ENCODE assay signal across 19 cellular contexts in genomic region chr18:7155092-7155491, GRCh38. TPM values are rescaled to one million over a fixed set of nuclear protein-coding genes. Genes with fewer than 3 reads are reported as not detected.
DNase-seq lines count a peak whose midpoint lies in the region; ATAC-seq and TF ChIP-seq lines count a peak whose summit lies in the region.
"Had no signal": no experiment of that assay in that cellular context is flagged by ENCODE, and none has a peak within 500 bp of the region (broad histone marks: within the 10 kb centered on the region; RNA-seq: fewer than 3 reads in every experiment).

No MANE protein-coding gene starts in this region.

- H2BK12ac ChIP-seq in H9 (ENCODE audit: insufficient read length, low read depth, low read length) (no peak overlapping the region), neuronal stem cell (ENCODE audit: low read length) (no peak overlapping the region)

- no peak overlapping the region for H2BK20ac ChIP-seq in H9 (ENCODE audit: low read depth, low read length, poor library complexity, severe bottlenecking)

- H2AK5ac ChIP-seq in H9 (ENCODE audit: insufficient read length, low read length) (no peak overlapping the region), neuronal stem cell (ENCODE audit: low read depth, low read length) (no peak overlapping the region)

- WGBS in H9 (ENCODE audit: extremely low coverage, insufficient read length, low lambda C conversion rate) = no CpG with 5 or more reads among the region's 5 CpGs
- no CpG with 5 or more reads among the region's 5 CpGs for WGBS in neuronal stem cell (ENCODE audit: extremely low coverage in 2 of 2, insufficient read length in 2 of 2, insufficient replicate concordance in 1 of 2), 2 donors
- WGBS in sigmoid colon, 2 donors = 86 to 94% methylated on average over 5 of the region's 5 CpGs

- H3K27me3 ChIP-seq in H9 (ENCODE audit: insufficient read depth, low read length) = no peaks in the 10 kb centered on the region
- no peaks in the 10 kb centered on the region for H3K27me3 ChIP-seq in neuronal stem cell (ENCODE audit: control insufficient read depth in 3 of 3, insufficient read depth in 3 of 3, low read depth in 1 of 3, low read length in 3 of 3)
- H3K27me3 ChIP-seq in sigmoid colon = no peaks in the 10 kb centered on the region
- H3K27me3 ChIP-seq: BE2C had no signal

- TF ChIP-seq CTCF in H9 (conservative IDR thresholded peaks at IDR 0.05) = no peak
- no peak for TF ChIP-seq CTCF in sigmoid colon (IDR thresholded peaks at IDR 0.05)
- no peak for TF ChIP-seq CTCF in type B pancreatic cell (conservative IDR thresholded peaks at IDR 0.05)

- H3K23ac ChIP-seq in H9 (ENCODE audit: insufficient read length, low read depth, low read length) = no peak overlapping the region
- no peak overlapping the region for H3K23ac ChIP-seq in neuronal stem cell (ENCODE audit: low read depth, low read length, poor library complexity)

- H3K4me3 Mint-ChIP-seq in H9 (no peak overlapping the region), type B pancreatic cell (no peak overlapping the region)
- H3K4me3 Mint-ChIP-seq in activated T-cell treated with anti-CD3 and anti-CD28 coated beads, Interleukin-2, amount 50 U/mL, for 72 hours = no peak overlapping the region
- H3K4me3 Mint-ChIP-seq: CD4-positive, CD25-positive, alpha-beta regulatory T cell; CD8-positive, alpha-beta memory T cell had no signal

- DNase-seq in H9 (no peak), neuronal stem cell (ENCODE audit: low spot score) (no peak), sigmoid colon (peak; percentile 40), type B pancreatic cell (ENCODE audit: extremely low spot score, unreplicated experiment) (peak; percentile 43), NCI-H2081 treated with DMSO at 0.1 percent for 48 hours (lab: John Stamatoyannopoulos, UW) (no peak), GOT3 (lab: John Stamatoyannopoulos, UW) (no peak)
- no peak for DNase-seq in activated T-cell treated with anti-CD3 and anti-CD28 coated beads, Interleukin-2, amount 50 U/mL, for 72 hours
- DNase-seq: ACHN; BE2C; C1 segment of cervical spinal cord; CD4-positive, CD25-positive, alpha-beta regulatory T cell; CD8-positive, alpha-beta memory T cell; COR-L47; DMS153; DMS79; GDM1; HCEC 1CT had no signal

- H3K79me2 ChIP-seq in H9 (ENCODE audit: insufficient read depth, low read length) = no peaks in the 10 kb centered on the region

- H4K8ac ChIP-seq in H9 (replicated peaks; ENCODE audit: insufficient read length, low read depth, low read length) = no peak overlapping the region
- no peak overlapping the region for H4K8ac ChIP-seq in neuronal stem cell (ENCODE audit: low read depth, low read length)

- no peak overlapping the region for H3K4ac ChIP-seq in H9 (ENCODE audit: low read depth, low read length)
- no peak overlapping the region for H3K4ac ChIP-seq in neuronal stem cell (ENCODE audit: low read length)

- H4K5ac ChIP-seq in H9 (ENCODE audit: insufficient read length, low read depth, low read length) = no peak overlapping the region

- no peak overlapping the region for H2BK15ac ChIP-seq in H9 (ENCODE audit: low read depth, low read length)
- H2BK15ac ChIP-seq in neuronal stem cell (ENCODE audit: low read length) = no peak overlapping the region

- H3K36me3 ChIP-seq in neuronal stem cell (replicated peaks in 1 of 2; ENCODE audit: control insufficient read depth in 2 of 2, insufficient read depth in 2 of 2, low read length in 2 of 2) (no peaks in the 10 kb centered on the region), sigmoid colon (no peaks in the 10 kb centered on the region)
- H3K36me3 ChIP-seq: BE2C had no signal

- H3K4me1 ChIP-seq in H9 (ENCODE audit: insufficient read depth, low read length) (no peaks in the 10 kb centered on the region; the same call in 1 of the 2 replicates), neuronal stem cell (ENCODE audit: control insufficient read depth in 2 of 2, insufficient read depth in 1 of 2, low read depth in 1 of 2, low read length in 2 of 2) (no peaks in the 10 kb centered on the region), sigmoid colon (no peaks in the 10 kb centered on the region)
- H3K4me1 ChIP-seq: BE2C had no signal

- no peaks in the 10 kb centered on the region for H3K23me2 ChIP-seq in H9 (ENCODE audit: insufficient read length, low read depth, low read length, poor library complexity, severe bottlenecking)

- no peaks in the 10 kb centered on the region; the same call in 1 of the 2 replicates for H3K27me3 Mint-ChIP-seq in H9 (ENCODE audit: low read depth)
- no peaks in the 10 kb centered on the region for H3K27me3 Mint-ChIP-seq in type B pancreatic cell
- H3K27me3 Mint-ChIP-seq in activated T-cell treated with anti-CD3 and anti-CD28 coated beads, Interleukin-2, amount 50 U/mL, for 72 hours (ENCODE audit: low read depth) = no peaks in the 10 kb centered on the region
- H3K27me3 Mint-ChIP-seq: CD4-positive, CD25-positive, alpha-beta regulatory T cell; CD8-positive, alpha-beta memory T cell had no signal

- H2BK120ac ChIP-seq in H9 (ENCODE audit: low read depth, low read length, poor library complexity, severe bottlenecking) (no peak overlapping the region), neuronal stem cell (ENCODE audit: low read depth, low read length) (no peak overlapping the region)

- peak overlapping the region; percentile 53 for H3K18ac ChIP-seq in H9 (ENCODE audit: insufficient read length, low read depth, low read length)
- H3K18ac ChIP-seq in neuronal stem cell (ENCODE audit: low read length) = peak overlapping the region; percentile 28

- H2BK5ac ChIP-seq in H9 (ENCODE audit: insufficient read length, low read length) (no peak overlapping the region), neuronal stem cell (ENCODE audit: low read length) (no peak overlapping the region)

- H3K9me3 Mint-ChIP-seq in H9 (0 out of 5 replicates have a peak, but pooled peaks cover 0 to 3% of the 10 kb centered on the region in 2 experiments), type B pancreatic cell (no peaks in the 10 kb centered on the region)
- H3K9me3 Mint-ChIP-seq in activated T-cell treated with anti-CD3 and anti-CD28 coated beads, Interleukin-2, amount 50 U/mL, for 72 hours = peaks cover 1 to 2% of the 10 kb centered on the region in 2 donors

- no peaks in the 10 kb centered on the region for H4K20me1 ChIP-seq in H9 (ENCODE audit: control insufficient read depth, insufficient read depth, insufficient read length)

- ATAC-seq in GM18519 (IDR thresholded peaks at IDR 0.05; ENCODE audit: low FRiP score, unreplicated experiment) = no peak
- no peak for ATAC-seq in activated T-cell treated with anti-CD3 and anti-CD28 coated beads, Interleukin-2, amount 50 U/mL, for 72 hours (replicated peaks in 1 of 2)

- H3K36me3 Mint-ChIP-seq in H9 (ENCODE audit: insufficient read depth in 1 of 3, low read depth in 3 of 3) (no peaks in the 10 kb centered on the region; a peak in 1 of 7 replicates), type B pancreatic cell (no peaks in the 10 kb centered on the region)
- no peaks in the 10 kb centered on the region for H3K36me3 Mint-ChIP-seq in activated T-cell treated with anti-CD3 and anti-CD28 coated beads, Interleukin-2, amount 50 U/mL, for 72 hours (ENCODE audit: insufficient read depth in 2 of 2)
- H3K36me3 Mint-ChIP-seq: CD4-positive, CD25-positive, alpha-beta regulatory T cell; CD8-positive, alpha-beta memory T cell had no signal

- H3K27ac ChIP-seq in H9 (ENCODE audit: insufficient read length, low read depth, low read length) (no peak overlapping the region), neuronal stem cell (replicated peaks; ENCODE audit: low read length) (no peak overlapping the region), sigmoid colon (no peak overlapping the region)

- H3K79me1 ChIP-seq in H9 (ENCODE audit: insufficient read depth, low read depth, low read length, poor library complexity, severe bottlenecking) = no peaks in the 10 kb centered on the region
- H3K79me1 ChIP-seq in neuronal stem cell (ENCODE audit: low read depth, low read length) = no peaks in the 10 kb centered on the region

- intact Hi-C loops in sigmoid colon (cut with DNase I) = no loop called here

- H3K9ac ChIP-seq in H9 (ENCODE audit: extremely low read depth, insufficient read length, low read length) (no peak overlapping the region), neuronal stem cell (ENCODE audit: low read depth, low read length, poor library complexity) (no peak overlapping the region)

- no peak overlapping the region for H2AFZ ChIP-seq in H9 (ENCODE audit: low read length)
- no peak overlapping the region for H2AFZ ChIP-seq in neuronal stem cell (ENCODE audit: low read length)

- H4K91ac ChIP-seq in H9 (ENCODE audit: insufficient read length, low read depth, low read length) (no peak overlapping the region), neuronal stem cell (ENCODE audit: low read depth, low read length, poor library complexity) (peak overlapping the region; percentile 64)

- H3K27ac Mint-ChIP-seq in H9 (no peak overlapping the region; a peak in 1 of 7 replicates), type B pancreatic cell (no peak overlapping the region)
- no peak overlapping the region for H3K27ac Mint-ChIP-seq in activated T-cell treated with anti-CD3 and anti-CD28 coated beads, Interleukin-2, amount 50 U/mL, for 72 hours
- H3K27ac Mint-ChIP-seq: CD4-positive, CD25-positive, alpha-beta regulatory T cell; CD8-positive, alpha-beta memory T cell had no signal

- H3K4me3 ChIP-seq in neuronal stem cell (ENCODE audit: low read length in 2 of 2) = no peak overlapping the region
- H3K4me3 ChIP-seq in sigmoid colon = no peak overlapping the region

- H3K4me2 ChIP-seq in H9 (ENCODE audit: insufficient read depth, insufficient read length, low read length) (no peak overlapping the region), neuronal stem cell (ENCODE audit: insufficient read depth, low read length, poor library complexity, severe bottlenecking) (no peak overlapping the region)

- no peak overlapping the region for H3K56ac ChIP-seq in H9 (ENCODE audit: insufficient read length, low read depth, low read length)

- H3K4me1 Mint-ChIP-seq in H9 (peaks cover 10 to 16% of the 10 kb centered on the region in 2 experiments), type B pancreatic cell (ENCODE audit: unreplicated experiment) (no peaks in the 10 kb centered on the region)
- no peaks in the 10 kb centered on the region for H3K4me1 Mint-ChIP-seq in activated T-cell treated with anti-CD3 and anti-CD28 coated beads, Interleukin-2, amount 50 U/mL, for 72 hours (ENCODE audit: low read depth)
- H3K4me1 Mint-ChIP-seq: CD4-positive, CD25-positive, alpha-beta regulatory T cell; CD8-positive, alpha-beta memory T cell had no signal

- no peak for TF ChIP-seq EP300 in sigmoid colon (IDR thresholded peaks at IDR 0.05)

- H3K14ac ChIP-seq in H9 (ENCODE audit: insufficient read depth, low read length) = peak overlapping the region; percentile 59; the same call in 1 of the 2 replicates
- H3K14ac ChIP-seq in neuronal stem cell (ENCODE audit: low read length) = no peak overlapping the region

- H3K9me3 ChIP-seq in H9 (ENCODE audit: control insufficient read depth, low read depth, low read length) (no peaks in the 10 kb centered on the region), neuronal stem cell (replicated peaks in 1 of 2; ENCODE audit: control insufficient read depth in 2 of 2, insufficient read depth in 1 of 2, low read depth in 1 of 2, low read length in 2 of 2) (no peaks in the 10 kb centered on the region), sigmoid colon (no peaks in the 10 kb centered on the region)
- H3K9me3 ChIP-seq: BE2C had no signal

- H3T11ph ChIP-seq in H9 (ENCODE audit: low read length) = no peak overlapping the region

- no peak for TF ChIP-seq POLR2A in sigmoid colon (IDR thresholded peaks at IDR 0.05)

RNA-seq across cellular contexts. Expression of gene LAMA1, which starts 37.5 kb away (rescaled TPM):
- total RNA-seq in H9 (2021) = 28.7 and 28.8 TPM in 2 replicates
- 46.4 TPM for polyA plus RNA-seq in neuronal stem cell (2013, experiment 1 of 2)
- 44.9 TPM for polyA plus RNA-seq in neuronal stem cell (2013, experiment 2 of 2)
- total RNA-seq in sigmoid colon = 1 to 10 TPM in 1 of 4 donors, under 1 TPM in 3; 0.27 to 1.4 (median 0.69) TPM
- polyA plus RNA-seq in sigmoid colon = 10 to 100 TPM in 1 of 3 donors, 1 to 10 TPM in 2; 1.8 to 19.2 (median 7.2) TPM
- 59.3 and 75.0 TPM in 2 replicates for total RNA-seq in type B pancreatic cell (ENCODE audit: low replicate concordance)
- total RNA-seq in activated T-cell treated with anti-CD3 and anti-CD28 coated beads, Interleukin-2, amount 50 U/mL, for 72 hours = not detected
- total RNA-seq: CD4-positive, CD25-positive, alpha-beta regulatory T cell; CD8-positive, alpha-beta memory T cell; HT-29 had no signal
- polyA plus RNA-seq: CD4-positive, CD25-positive, alpha-beta regulatory T cell; CD8-positive, alpha-beta memory T cell had no signal

Comparison
In these comparisons a context has a peak if more than half of its experiments do, and no peak if none do; other contexts are left out.
1. DNase-seq: peak in sigmoid colon (single experiment) and type B pancreatic cell (single experiment); none in H9 (single experiment), neuronal stem cell (single experiment), NCI-H2081 treated with DMSO at 0.1 percent for 48 hours (single experiment), GOT3 (single experiment) and activated T-cell treated with anti-CD3 and anti-CD28 coated beads, Interleukin-2, amount 50 U/mL, for 72 hours (0 of 2).
2. RNA of gene LAMA1, which starts 37.5 kb away (total RNA-seq): 59.3 to 75.0 TPM in type B pancreatic cell and 28.7 to 28.8 TPM in H9; 0.27 to 1.4 TPM in sigmoid colon and not detected in activated T-cell treated with anti-CD3 and anti-CD28 coated beads, Interleukin-2, amount 50 U/mL, for 72 hours; every median in the first group is over 10 times any median in the second.